16 cellular contexts compared by ENCODE assay signal in the genomic region with DNA sequence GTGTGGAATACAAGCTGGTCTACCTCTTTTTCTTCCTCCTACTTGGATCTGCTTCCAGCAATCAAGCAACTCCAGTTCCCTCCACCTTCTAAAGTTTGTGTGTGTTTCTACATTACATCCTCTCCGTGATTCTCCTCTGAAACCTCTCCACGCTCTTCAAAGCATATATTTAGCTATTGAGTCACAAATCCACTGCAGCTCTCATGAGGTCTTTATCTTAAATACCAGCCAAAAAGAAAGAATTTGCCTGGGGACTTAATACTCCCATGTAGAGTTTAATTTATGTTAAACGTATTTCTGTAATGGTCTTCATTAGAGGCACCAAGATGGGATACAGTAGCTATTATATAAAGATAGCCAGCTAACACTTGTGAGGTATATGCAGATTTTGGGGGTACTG.
DNase-seq lines count a peak whose midpoint lies in the region; ATAC-seq and TF ChIP-seq lines count a peak whose summit lies in the region.
"Had no signal": no experiment of that assay in that cellular context is flagged by ENCODE, and none has a peak within 500 bp of the region (broad histone marks: within the 10 kb centered on the region; RNA-seq: fewer than 3 reads in every experiment).

No MANE protein-coding gene starts in this region.

- H3K9ac ChIP-seq in mammary epithelial cell (ENCODE audit: insufficient read depth, low read length), result no peak overlapping the region

- H3K27me3 ChIP-seq in mammary epithelial cell (ENCODE audit: insufficient read depth, low read length) (no peaks in the 10 kb centered on the region), breast epithelium (no peaks in the 10 kb centered on the region), RWPE2 (ENCODE audit: insufficient read depth, poor library complexity, severe bottlenecking) (no peaks in the 10 kb centered on the region)

- H3K27ac ChIP-seq in mammary epithelial cell (ENCODE audit: insufficient read depth, low read depth, low read length), result peak overlapping the region; percentile 27
- H3K27ac ChIP-seq in breast epithelium, result no peak overlapping the region
- H3K27ac ChIP-seq in RWPE2 (ENCODE audit: poor library complexity, severe bottlenecking), result peak overlapping the region; percentile 77
- H3K27ac ChIP-seq: 22Rv1, A549, C4-2B, HL-60 had no signal

- TF ChIP-seq CTCF in mammary epithelial cell (conservative IDR thresholded peaks at IDR 0.05 in 1 of 2, IDR thresholded peaks at IDR 0.05 in 1 of 2; ENCODE audit: extremely low read depth in 1 of 2, insufficient read depth in 1 of 2, low read depth in 1 of 2, low read length in 2 of 2) (no peak), breast epithelium (IDR thresholded peaks at IDR 0.05) (no peak), RWPE2 (IDR thresholded peaks at IDR 0.05; ENCODE audit: poor library complexity, severe bottlenecking) (no peak), nephron progenitor cell (IDR thresholded peaks at IDR 0.05) (no peak)

- H3K4me2 ChIP-seq in mammary epithelial cell (ENCODE audit: insufficient read depth, low read depth, low read length), result no peak overlapping the region
- H3K4me2 ChIP-seq: A549 had no signal

- H3K27me3 Mint-ChIP-seq in nephron progenitor cell (ENCODE audit: low read depth, poor library complexity), result peaks cover 13% of the 10 kb centered on the region
- H3K27me3 Mint-ChIP-seq: CD4-positive, alpha-beta T cell had no signal

- no peaks in the 10 kb centered on the region for H4K20me1 ChIP-seq in mammary epithelial cell (ENCODE audit: insufficient read depth, low read length)

- no peaks in the 10 kb centered on the region for H3K36me3 ChIP-seq in mammary epithelial cell (ENCODE audit: insufficient read depth, low read length)
- H3K36me3 ChIP-seq in breast epithelium, result no peaks in the 10 kb centered on the region
- no peaks in the 10 kb centered on the region for H3K36me3 ChIP-seq in RWPE2 (ENCODE audit: low read depth)

- intact Hi-C loops in mammary epithelial cell (cut with micrococcal nuclease), result no loop called here
- intact Hi-C loops in breast epithelium (cut with DNase I; ENCODE audit: low total_unique reads), result no loop called here
- intact Hi-C loops in head of caudate nucleus (cut with DNase I), result no loop called here

- peaks cover 30% of the 10 kb centered on the region for H3K9me3 Mint-ChIP-seq in nephron progenitor cell

- peaks cover 23% of the 10 kb centered on the region for H3K36me3 Mint-ChIP-seq in nephron progenitor cell (ENCODE audit: low read depth)

- H3K27ac Mint-ChIP-seq in nephron progenitor cell, result peak overlapping the region; percentile 10
- H3K27ac Mint-ChIP-seq: CD4-positive, alpha-beta T cell had no signal

- ATAC-seq in RWPE2 (ENCODE audit: low read depth) (no peak), GM18511 (IDR thresholded peaks at IDR 0.05; ENCODE audit: unreplicated experiment) (no peak)
- ATAC-seq: A549 had no signal

- H3K4me3 ChIP-seq in mammary epithelial cell (replicated peaks in 1 of 3; ENCODE audit: insufficient read depth in 1 of 3, low read depth in 2 of 3, low read length in 3 of 3) (no peak overlapping the region), breast epithelium (no peak overlapping the region), RWPE2 (ENCODE audit: severe bottlenecking) (no peak overlapping the region)
- H3K4me3 ChIP-seq: A549 had no signal

- H2AFZ ChIP-seq in mammary epithelial cell (ENCODE audit: low read depth, low read length), result no peak overlapping the region

- no peak overlapping the region for H3K4me3 Mint-ChIP-seq in nephron progenitor cell
- H3K4me3 Mint-ChIP-seq: CD4-positive, alpha-beta T cell had no signal

- DNase-seq in mammary epithelial cell (no peak), breast epithelium (ENCODE audit: low spot score in 2 of 2) (no peak), RWPE2 (ENCODE audit: low spot score) (no peak), nephron progenitor cell (no peak), head of caudate nucleus (no peak), ecto neural progenitor cell (ENCODE audit: low spot score) (no peak)
- DNase-seq: AML-193; Caco-2; CD4-positive, alpha-beta T cell; GDM1; HCEC 1CT had no signal

- CTCF ChIA-PET in mammary epithelial cell (lab: Charles Lee; ENCODE audit: low non-redundant PET), result no interaction called here

- in situ Hi-C loops in mammary epithelial cell (cut with MboI; ENCODE audit: low sequenced_read_pairs in 2 of 2), result no loop called here

- WGBS in mammary epithelial cell (ENCODE audit: low coverage, missing lambda C conversion rate), result 94% methylated on average over 3 of the region's 3 CpGs

- peaks cover 33% of the 10 kb centered on the region for H3K4me1 Mint-ChIP-seq in nephron progenitor cell

- dilution Hi-C loops in mammary epithelial cell (cut with HindIII; ENCODE audit: low sequenced_read_pairs), result no loop called here

- no peaks in the 10 kb centered on the region for H3K9me3 ChIP-seq in mammary epithelial cell (replicated peaks; ENCODE audit: insufficient read depth, low read length)
- H3K9me3 ChIP-seq in breast epithelium, result no peaks in the 10 kb centered on the region
- H3K9me3 ChIP-seq in RWPE2 (ENCODE audit: severe bottlenecking), result no peaks in the 10 kb centered on the region
- H3K9me3 ChIP-seq: A549, Caco-2 had no signal

- no TSS peak for BruUV-seq in mammary epithelial cell (replicated peaks; lab: Mats Ljungman, UMichigan)

- TF ChIP-seq POLR2A in breast epithelium (IDR thresholded peaks at IDR 0.05), result no peak

- H3K4me1 ChIP-seq in mammary epithelial cell (ENCODE audit: insufficient read depth, low read length) (peaks cover 36% of the 10 kb centered on the region), breast epithelium (no peaks in the 10 kb centered on the region), RWPE2 (ENCODE audit: insufficient read depth, poor library complexity, severe bottlenecking) (peaks cover 36% of the 10 kb centered on the region)
- H3K4me1 ChIP-seq: A549, Caco-2 had no signal

- H3K79me2 ChIP-seq in mammary epithelial cell (ENCODE audit: insufficient read depth, low read length), result no peaks in the 10 kb centered on the region

Comparison
In these comparisons a context has a peak if more than half of its experiments do, and no peak if none do; other contexts are left out.
1. H3K27ac ChIP-seq: peak in mammary epithelial cell (single experiment) and RWPE2 (single experiment); none in breast epithelium (0 of 2).